In genomic region chr1:145996433-145997155, GRCh38 we compare ENCODE assay signal across 8 cellular contexts. TPM values are rescaled to one million over a fixed set of nuclear protein-coding genes. Genes with fewer than 3 reads are reported as not detected.
DNase-seq lines count a peak whose midpoint lies in the region; ATAC-seq and TF ChIP-seq lines count a peak whose summit lies in the region.

TXNIP (minus strand) TSS chr1:145996579; CDS start chr1:145996266, 313 bp downstream.

- no peaks in the 10 kb centered on the region for H3K9me3 Mint-ChIP-seq in activated naive CD4-positive, alpha-beta T cell treated with anti-CD3 and anti-CD28 coated beads, Interleukin-2, amount 50 U/mL, for 24 hours

- H3K4me1 Mint-ChIP-seq in activated naive CD4-positive, alpha-beta T cell treated with anti-CD3 and anti-CD28 coated beads, Interleukin-2, amount 50 U/mL, for 24 hours, result peaks cover 63% of the 10 kb centered on the region

- peaks cover 42 to 68% of the 10 kb centered on the region in 2 experiments for H3K4me1 ChIP-seq in neutrophil (ENCODE audit: control insufficient read depth in 1 of 2, insufficient read depth in 1 of 2, low read depth in 1 of 2, low read length in 1 of 2)

- H3K4me3 ChIP-seq in GM08714 (ENCODE audit: low read length) (peak within 1 kb of the TSS; percentile 100), neutrophil (ENCODE audit: low read depth in 1 of 2, low read length in 1 of 2) (peak within 1 kb of the TSS; percentile 95 to 100)

- no peaks in the 10 kb centered on the region for H3K27me3 ChIP-seq in neutrophil

- peak within 1 kb of the TSS; percentile 91 for H3K4me3 Mint-ChIP-seq in activated naive CD4-positive, alpha-beta T cell treated with anti-CD3 and anti-CD28 coated beads, Interleukin-2, amount 50 U/mL, for 24 hours

- peak; percentile 89 for ATAC-seq in HG02610 (IDR thresholded peaks at IDR 0.05; ENCODE audit: unreplicated experiment)

- peaks cover 28% of the 10 kb centered on the region for H3K36me3 Mint-ChIP-seq in activated naive CD4-positive, alpha-beta T cell treated with anti-CD3 and anti-CD28 coated beads, Interleukin-2, amount 50 U/mL, for 24 hours

- DNase-seq in NCI-H1105 (lab: John Stamatoyannopoulos, UW) (peak; percentile 99), SKM-1 (lab: John Stamatoyannopoulos, UW; ENCODE audit: unreplicated experiment) (peak; percentile 97), germinal center (ENCODE audit: low spot score) (peak; percentile 97)

- peak within 1 kb of the TSS; percentile 99 for H3K27ac Mint-ChIP-seq in activated naive CD4-positive, alpha-beta T cell treated with anti-CD3 and anti-CD28 coated beads, Interleukin-2, amount 50 U/mL, for 24 hours

- peak within 1 kb of the TSS; percentile 94 for H3K27ac ChIP-seq in neutrophil

- H3K27me3 Mint-ChIP-seq in activated naive CD4-positive, alpha-beta T cell treated with anti-CD3 and anti-CD28 coated beads, Interleukin-2, amount 50 U/mL, for 24 hours, result no peaks in the 10 kb centered on the region

- TF ChIP-seq CTCF in neutrophil (IDR thresholded peaks at IDR 0.05), result peak; percentile 44
- TF ChIP-seq CTCF in subcutaneous adipose tissue (IDR thresholded peaks at IDR 0.05; ENCODE audit: low read depth), result no peak

- no peaks in the 10 kb centered on the region for H3K9me3 ChIP-seq in neutrophil

- peaks cover 40% of the 10 kb centered on the region for H3K36me3 ChIP-seq in neutrophil

RNA-seq across cellular contexts. Expression of gene TXNIP, which starts in this region (rescaled TPM):
- total RNA-seq in subcutaneous adipose tissue, result 1,000 to 10,000 TPM; 3,407 to 4,253 (median 3,725) TPM

Comparison
In these comparisons a context has a peak if more than half of its experiments do, and no peak if none do; other contexts are left out.
1. Peak in every context shown above with its lines: DNase-seq, ATAC-seq, H3K4me3 ChIP-seq and H3K27ac ChIP-seq.